ENCODE assay signal across 12 cellular contexts in genomic region chr18:53153281-53153680, GRCh38.
DNase-seq lines count a peak whose midpoint lies in the region; ATAC-seq, FAIRE-seq and TF ChIP-seq lines count a peak whose summit lies in the region.
"Had no signal": no experiment of that assay in that cellular context is flagged by ENCODE, and none has a peak within 500 bp of the region (broad histone marks: within the 10 kb centered on the region; RNA-seq: fewer than 3 reads in every experiment).

No MANE protein-coding gene starts in this region.

- peak; percentile 21 for FAIRE-seq in islet of Langerhans (lab: Jason Lieb, UNC)
- FAIRE-seq: endometrium had no signal

- H3K4me1 ChIP-seq in Panc1 (ENCODE audit: control insufficient read depth, insufficient read depth, low read length), result no peaks in the 10 kb centered on the region
- H3K4me1 ChIP-seq: parathyroid adenoma had no signal

- no peak overlapping the region for H3K27ac ChIP-seq in Panc1 (ENCODE audit: low read length)
- H3K27ac ChIP-seq: parathyroid adenoma had no signal

- TF ChIP-seq CTCF in Panc1 (IDR thresholded peaks at IDR 0.05), result peak; percentile 27; the same call in 1 of the 2 replicates

- peak; percentile 76 for DNase-seq in DMS53 (lab: John Stamatoyannopoulos, UW)
- no peak for DNase-seq in Panc1 (ENCODE audit: low read depth, low spot score)
- no peak for DNase-seq in effector CD8-positive, alpha-beta T cell (lab: John Stamatoyannopoulos, UW)
- DNase-seq in glomerular visceral epithelial cell (ENCODE audit: extremely low spot score), result no peak
- DNase-seq: activated CD4-positive, alpha-beta T cell treated with anti-CD3 and anti-CD28 coated beads for 1 hour; immature natural killer cell had no signal

- CTCF ChIA-PET in Panc1 (lab: Charles Lee), result no interaction called here

- BruUV-seq in Panc1 (replicated peaks; lab: Mats Ljungman, UMichigan), result no TSS peak

- H3K27me3 ChIP-seq in Panc1 (ENCODE audit: control insufficient read depth, insufficient read depth, low read length), result no peaks in the 10 kb centered on the region

- ATAC-seq in GM18858 (IDR thresholded peaks at IDR 0.05; ENCODE audit: unreplicated experiment), result peak; percentile 55
- no peak for ATAC-seq in Panc1
- ATAC-seq in GM18502 (IDR thresholded peaks at IDR 0.05; ENCODE audit: poor library complexity, unreplicated experiment), result no peak
- no peak for ATAC-seq in HG03565 (IDR thresholded peaks at IDR 0.05; ENCODE audit: unreplicated experiment)

- no peaks in the 10 kb centered on the region for H3K9me3 ChIP-seq in Panc1 (ENCODE audit: control insufficient read depth, insufficient read depth, low read depth, low read length)

- H3K36me3 ChIP-seq in Panc1 (ENCODE audit: control insufficient read depth, insufficient read depth, low read length), result no peaks in the 10 kb centered on the region

- H3K4me3 ChIP-seq in Panc1 (ENCODE audit: low read depth in 2 of 2, low read length in 2 of 2), result no peak overlapping the region

- intact Hi-C loops in Panc1 (cut with micrococcal nuclease; ENCODE audit: unreplicated experiment), result no loop called here

- POLR2A ChIA-PET in Panc1 (lab: Charles Lee), result no interaction called here

- in situ Hi-C loops in Panc1 (cut with HindIII; ENCODE audit: low pct_unique_long_range_greater_than_20kb, low sequenced_read_pairs), result no loop called here
